9 cellular contexts compared by ENCODE assay signal in genomic region chr5:107542831-107543231, GRCh38.
A peak's percentile ranks its signal among the peaks of the same experiment; 100 is the strongest.
DNase-seq lines count a peak whose midpoint lies in the region; ATAC-seq and TF ChIP-seq lines count a peak whose summit lies in the region.
"Had no signal": no experiment of that assay in that cellular context is flagged by ENCODE, and none has a peak within 500 bp of the region (broad histone marks: within the 10 kb centered on the region; RNA-seq: fewer than 3 reads in every experiment).

No MANE protein-coding gene starts in this region.

- H4K20me1 ChIP-seq in OCI-LY7 (ENCODE audit: insufficient read depth, low read length) (no peaks in the 10 kb centered on the region), fibroblast of lung (ENCODE audit: control insufficient read depth, extremely low read depth, insufficient read depth, low read length) (no peaks in the 10 kb centered on the region)

- H2AFZ ChIP-seq in OCI-LY7 (ENCODE audit: low read length): peak overlapping the region; percentile 64
- no peak overlapping the region for H2AFZ ChIP-seq in fibroblast of lung (ENCODE audit: low read length)

- no peak overlapping the region; the same call in 1 of the 2 replicates for H3K4me3 ChIP-seq in AG10803 (ENCODE audit: low read length)
- no peak overlapping the region for H3K4me3 ChIP-seq in OCI-LY7 (ENCODE audit: low read depth, low read length, poor library complexity, severe bottlenecking)
- no peak overlapping the region for H3K4me3 ChIP-seq in fibroblast of lung (replicated peaks in 1 of 4; ENCODE audit: control extremely low read depth in 1 of 4, insufficient read depth in 1 of 4, low read depth in 3 of 4, low read length in 4 of 4)
- no peak overlapping the region for H3K4me3 ChIP-seq in Caco-2 (ENCODE audit: low read depth, low read length)

- no peak overlapping the region for H3K4me3 Mint-ChIP-seq in Caco-2 (ENCODE audit: unreplicated experiment)

- H3K9me3 ChIP-seq in OCI-LY7 (ENCODE audit: low read length): no peaks in the 10 kb centered on the region
- H3K9me3 ChIP-seq in fibroblast of lung (ENCODE audit: control insufficient read depth, insufficient read depth, low read depth, low read length): no peaks in the 10 kb centered on the region
- no peaks in the 10 kb centered on the region for H3K9me3 ChIP-seq in Caco-2

- H3K4me1 Mint-ChIP-seq in Caco-2 (ENCODE audit: low read depth, unreplicated experiment): no peaks in the 10 kb centered on the region

- no peak overlapping the region for H3K27ac Mint-ChIP-seq in Caco-2 (ENCODE audit: unreplicated experiment)

- CTCF ChIA-PET in OCI-LY7 (lab: Charles Lee; ENCODE audit: unreplicated experiment) (no interaction called here), Caco-2 (lab: Charles Lee) (interaction anchor here (1.4 kb wide), 1 partner anchor 29 kb away, joined by 4 read pairs; no protein-coding TSS in a partner anchor)

- no peaks in the 10 kb centered on the region for H3K9me2 ChIP-seq in OCI-LY7 (ENCODE audit: insufficient read depth, low read length)

- H3K79me2 ChIP-seq in OCI-LY7 (ENCODE audit: insufficient read depth, low read depth, low read length): no peaks in the 10 kb centered on the region
- no peaks in the 10 kb centered on the region for H3K79me2 ChIP-seq in fibroblast of lung (ENCODE audit: control insufficient read depth, insufficient read depth, low read length)

- H3K27me3 Mint-ChIP-seq in Caco-2 (ENCODE audit: insufficient read depth, unreplicated experiment): no peaks in the 10 kb centered on the region

- POLR2A ChIA-PET in OCI-LY7 (lab: Charles Lee) (interaction anchor here (0.7 to 2.1 kb wide), 6 partner anchors 10 to 361 kb away, joined by 3 to 7 read pairs (median 4); no protein-coding TSS in a partner anchor), Caco-2 (lab: Charles Lee) (no interaction called here)

- no TSS peak for BruUV-seq in OCI-LY7 (replicated peaks; lab: Mats Ljungman, UMichigan)
- BruUV-seq in Caco-2 (replicated peaks; lab: Mats Ljungman, UMichigan): no TSS peak

- no peak for TF ChIP-seq CTCF in AG10803 (conservative IDR thresholded peaks at IDR 0.05; ENCODE audit: low read length)
- TF ChIP-seq CTCF in OCI-LY7 (conservative IDR thresholded peaks at IDR 0.05; ENCODE audit: low read length): no peak
- TF ChIP-seq CTCF in fibroblast of lung (conservative IDR thresholded peaks at IDR 0.05 in 1 of 2, IDR thresholded peaks at IDR 0.05 in 1 of 2; ENCODE audit: low read depth in 1 of 2, low read length in 2 of 2): no peak
- TF ChIP-seq CTCF in omental fat pad (IDR thresholded peaks at IDR 0.05): no peak
- no peak for TF ChIP-seq CTCF in GM10266 (IDR thresholded peaks at IDR 0.05; ENCODE audit: control insufficient read depth, insufficient read depth, low read depth, missing control alignments)
- TF ChIP-seq CTCF in Caco-2 (IDR thresholded peaks at IDR 0.05; ENCODE audit: insufficient read depth in 1 of 2, low read depth in 1 of 2, low read length in 1 of 2, severe bottlenecking in 1 of 2, unreplicated experiment in 1 of 2): no peak

- no peaks in the 10 kb centered on the region for H3K27me3 ChIP-seq in fibroblast of lung (ENCODE audit: control insufficient read depth, insufficient read depth, low read length)
- no peaks in the 10 kb centered on the region for H3K27me3 ChIP-seq in Caco-2 (replicated peaks; ENCODE audit: control insufficient read depth, insufficient read depth, low read length)

- H3K4me1 ChIP-seq in OCI-LY7 (ENCODE audit: insufficient read depth, low read length, poor library complexity, severe bottlenecking) (peaks cover 31% of the 10 kb centered on the region), fibroblast of lung (ENCODE audit: control insufficient read depth, extremely low read depth, insufficient read depth, low read length) (peaks cover 5% of the 10 kb centered on the region), Caco-2 (peaks cover 10% of the 10 kb centered on the region; the same call in 1 of the 2 replicates)

- H3K36me3 ChIP-seq in OCI-LY7 (ENCODE audit: insufficient read depth, low read length) (no peaks in the 10 kb centered on the region), fibroblast of lung (ENCODE audit: control insufficient read depth, insufficient read depth, low read length) (no peaks in the 10 kb centered on the region), Caco-2 (ENCODE audit: control insufficient read depth, insufficient read depth, low read length) (no peaks in the 10 kb centered on the region)

- peak; percentile 93 for ATAC-seq in omental fat pad (ENCODE audit: low FRiP score)

- H3K36me3 Mint-ChIP-seq in Caco-2 (ENCODE audit: insufficient read depth, unreplicated experiment): no peaks in the 10 kb centered on the region

- H3K9me3 Mint-ChIP-seq in Caco-2 (ENCODE audit: unreplicated experiment): no peaks in the 10 kb centered on the region

- DNase-seq in AG10803 (ENCODE audit: low read depth) (peak; percentile 77), OCI-LY7 (ENCODE audit: low spot score) (no peak), fibroblast of lung (ENCODE audit: low read depth in 2 of 2) (peak; percentile 73 to 83), omental fat pad (ENCODE audit: low spot score) (peak; percentile 48), GM10266 (ENCODE audit: extremely low spot score) (no peak), foreskin melanocyte (no peak), Caco-2 (no peak), NCI-H1105 (lab: John Stamatoyannopoulos, UW) (no peak)
- DNase-seq: occipital lobe had no signal

- H3K27ac ChIP-seq in OCI-LY7 (ENCODE audit: low read depth, low read length, poor library complexity, severe bottlenecking) (no peak overlapping the region), fibroblast of lung (ENCODE audit: insufficient read depth, low read length) (no peak overlapping the region)

- H3K9ac ChIP-seq in fibroblast of lung (ENCODE audit: insufficient read depth, low read length): no peak overlapping the region

- peak overlapping the region; percentile 55; the same call in 1 of the 2 replicates for H3K4me2 ChIP-seq in OCI-LY7 (ENCODE audit: low read length)
- H3K4me2 ChIP-seq in fibroblast of lung (ENCODE audit: extremely low read depth, insufficient read depth, low read length): peak overlapping the region; percentile 32

- intact Hi-C loops in OCI-LY7 (cut with micrococcal nuclease; ENCODE audit: unreplicated experiment): no loop called here
- intact Hi-C loops in Caco-2 (cut with micrococcal nuclease; ENCODE audit: unreplicated experiment): loop anchor here (2.0 to 5.0 kb wide), 2 partner anchors 28 to 129 kb away; partner anchors contain the start of gene EFNA5

Comparison
In these comparisons a context has a peak if more than half of its experiments do, and no peak if none do; other contexts are left out.
1. DNase-seq: peak in AG10803 (single experiment), fibroblast of lung (2 of 2) and omental fat pad (single experiment); none in OCI-LY7 (single experiment), GM10266 (single experiment), foreskin melanocyte (single experiment), Caco-2 (0 of 2) and NCI-H1105 (single experiment).